9 cellular contexts compared by ENCODE assay signal in genomic region chr2:113692698-113693428, GRCh38.
DNase-seq lines count a peak whose midpoint lies in the region; ATAC-seq and TF ChIP-seq lines count a peak whose summit lies in the region.
"Had no signal": no experiment of that assay in that cellular context is flagged by ENCODE, and none has a peak within 500 bp of the region (broad histone marks: within the 10 kb centered on the region; RNA-seq: fewer than 3 reads in every experiment).

No MANE protein-coding gene starts in this region.

- H3K4me3 Mint-ChIP-seq in IgD-negative memory B cell = peak overlapping the region in 3 of 4 donors; percentile 46 to 88 (median 63)
- peak overlapping the region; percentile 79 to 80 for H3K4me3 Mint-ChIP-seq in effector memory CD8-positive, alpha-beta T cell
- H3K4me3 Mint-ChIP-seq in Calu3 (ENCODE audit: low read depth, unreplicated experiment) = no peak overlapping the region

- H3K4me3 ChIP-seq in breast epithelium (no peak overlapping the region), psoas muscle (no peak overlapping the region)

- H3K4me1 ChIP-seq in breast epithelium (no peaks in the 10 kb centered on the region), psoas muscle (no peaks in the 10 kb centered on the region)

- H3K36me3 ChIP-seq in breast epithelium = no peaks in the 10 kb centered on the region
- no peaks in the 10 kb centered on the region for H3K36me3 ChIP-seq in psoas muscle (ENCODE audit: insufficient read depth in 1 of 2, low read depth in 1 of 2)

- H3K9me3 ChIP-seq in breast epithelium (no peaks in the 10 kb centered on the region), psoas muscle (no peaks in the 10 kb centered on the region)

- TF ChIP-seq CTCF in breast epithelium (IDR thresholded peaks at IDR 0.05) (no peak), Calu3 (IDR thresholded peaks at IDR 0.05; ENCODE audit: unreplicated experiment) (no peak), psoas muscle (IDR thresholded peaks at IDR 0.05) (no peak)

- H3K9me3 Mint-ChIP-seq in IgD-negative memory B cell (no peaks in the 10 kb centered on the region), Calu3 (ENCODE audit: low read depth, unreplicated experiment) (no peaks in the 10 kb centered on the region)
- H3K9me3 Mint-ChIP-seq in effector memory CD8-positive, alpha-beta T cell = no peaks in the 10 kb centered on the region

- 65 to 78% (median 70%) methylated on average over 3 of the region's 3 CpGs for WGBS in psoas muscle, 3 donors

- peak overlapping the region in 2 of 3 donors; percentile 31 to 95 for H3K27ac Mint-ChIP-seq in IgD-negative memory B cell
- peak overlapping the region; percentile 92 to 93 for H3K27ac Mint-ChIP-seq in effector memory CD8-positive, alpha-beta T cell
- H3K27ac Mint-ChIP-seq in Calu3 (ENCODE audit: unreplicated experiment) = no peak overlapping the region

- H3K27me3 ChIP-seq in breast epithelium = no peaks in the 10 kb centered on the region
- no peaks in the 10 kb centered on the region for H3K27me3 ChIP-seq in psoas muscle (ENCODE audit: insufficient read depth in 3 of 3, low read length in 2 of 3)

- ATAC-seq in GM18499 (IDR thresholded peaks at IDR 0.05; ENCODE audit: insufficient read depth, unreplicated experiment) (peak; percentile 72), GM21529 (IDR thresholded peaks at IDR 0.05; ENCODE audit: unreplicated experiment) (peak; percentile 76), psoas muscle (no peak)
- peak; percentile 66 for ATAC-seq in effector memory CD8-positive, alpha-beta T cell (replicated peaks)

- H3K4me1 Mint-ChIP-seq in IgD-negative memory B cell (peaks cover 19 to 31% (median 29%) of the 10 kb centered on the region in 3 donors), Calu3 (ENCODE audit: low read depth, unreplicated experiment) (no peaks in the 10 kb centered on the region)
- peaks cover 16 to 22% of the 10 kb centered on the region in 2 donors for H3K4me1 Mint-ChIP-seq in effector memory CD8-positive, alpha-beta T cell (ENCODE audit: low read depth in 2 of 2)

- H3K27me3 Mint-ChIP-seq in IgD-negative memory B cell (peaks cover 3% of the 10 kb centered on the region), Calu3 (ENCODE audit: unreplicated experiment) (no peaks in the 10 kb centered on the region)
- H3K27me3 Mint-ChIP-seq in effector memory CD8-positive, alpha-beta T cell = no peaks in the 10 kb centered on the region

- no peak overlapping the region for H3K27ac ChIP-seq in breast epithelium
- no peak overlapping the region for H3K27ac ChIP-seq in psoas muscle

- CTCF ChIA-PET in Calu3 (lab: Charles Lee) = no interaction called here

- H3K36me3 Mint-ChIP-seq in IgD-negative memory B cell = no peaks in the 10 kb centered on the region
- peaks cover 13% of the 10 kb centered on the region for H3K36me3 Mint-ChIP-seq in effector memory CD8-positive, alpha-beta T cell (ENCODE audit: insufficient read depth)
- no peaks in the 10 kb centered on the region for H3K36me3 Mint-ChIP-seq in Calu3 (ENCODE audit: insufficient read depth, unreplicated experiment)

- BruUV-seq in Calu3 (replicated peaks; lab: Mats Ljungman, UMichigan) = no TSS peak

- TF ChIP-seq POLR2A in breast epithelium (IDR thresholded peaks at IDR 0.05) = no peak

- DNase-seq in effector memory CD8-positive, alpha-beta T cell = no peak
- DNase-seq in breast epithelium (ENCODE audit: low spot score in 2 of 2) (no peak), NCI-H1930 (lab: John Stamatoyannopoulos, UW) (no peak), Calu3 (no peak), psoas muscle (no peak)
- DNase-seq: activated CD4-positive, CD25-positive, alpha-beta regulatory T cell had no signal

- intact Hi-C loops in breast epithelium (cut with DNase I; ENCODE audit: low total_unique reads) (no loop called here), Calu3 (cut with micrococcal nuclease; ENCODE audit: unreplicated experiment) (no loop called here), psoas muscle (cut with DNase I) (no loop called here)

Comparison
In these comparisons a context has a peak if more than half of its experiments do, and no peak if none do; other contexts are left out.
1. ATAC-seq: peak in GM18499 (single experiment), GM21529 (single experiment) and effector memory CD8-positive, alpha-beta T cell (single experiment); none in psoas muscle (0 of 4).